Comparison of ENCODE assay signal across 37 cellular contexts in genomic region chr15:46894644-46895043, GRCh38.
A peak's percentile ranks its signal among the peaks of the same experiment; 100 is the strongest.
DNase-seq lines count a peak whose midpoint lies in the region; ATAC-seq, FAIRE-seq and TF ChIP-seq lines count a peak whose summit lies in the region.
"Had no signal": no experiment of that assay in that cellular context is flagged by ENCODE, and none has a peak within 500 bp of the region (broad histone marks: within the 10 kb centered on the region; RNA-seq: fewer than 3 reads in every experiment).

No MANE protein-coding gene starts in this region.

- H3K36me3 Mint-ChIP-seq in chondrocyte (ENCODE audit: low read depth), result no peaks in the 10 kb centered on the region
- no peaks in the 10 kb centered on the region for H3K36me3 Mint-ChIP-seq in activated CD8-positive, alpha-beta T cell treated with anti-CD3 and anti-CD28 coated beads, Interleukin-2, amount 10 ng/mL, durations not matched to agents 7 days and 5 days (ENCODE audit: low read depth)
- H3K36me3 Mint-ChIP-seq: CD14-positive monocyte; CD4-positive, alpha-beta memory T cell; CD4-positive, CD25-positive, alpha-beta regulatory T cell; CD8-positive, alpha-beta memory T cell; CD8-positive, alpha-beta T cell had no signal

- H2AFZ ChIP-seq in trophoblast cell (ENCODE audit: insufficient read depth, low read length, poor library complexity) (no peak overlapping the region), osteoblast (ENCODE audit: low read length) (no peak overlapping the region)

- H3K4me3 Mint-ChIP-seq in chondrocyte (ENCODE audit: unreplicated experiment), result no peak overlapping the region
- H3K4me3 Mint-ChIP-seq in activated CD8-positive, alpha-beta T cell treated with anti-CD3 and anti-CD28 coated beads, Interleukin-2, amount 10 ng/mL, durations not matched to agents 7 days and 5 days, result no peak overlapping the region
- H3K4me3 Mint-ChIP-seq: B cell; CD14-positive monocyte; CD4-positive, alpha-beta memory T cell; CD4-positive, alpha-beta T cell; CD4-positive, CD25-positive, alpha-beta regulatory T cell; CD8-positive, alpha-beta memory T cell; CD8-positive, alpha-beta T cell had no signal

- H3K14ac ChIP-seq in trophoblast cell (ENCODE audit: low read length), result no peak overlapping the region

- peak overlapping the region; percentile 35 for H4K8ac ChIP-seq in trophoblast cell (ENCODE audit: low read depth, low read length)

- POLR2A ChIA-PET in activated CD8-positive, alpha-beta T cell treated with anti-CD3 and anti-CD28 coated beads, Interleukin-2, amount 10 ng/mL, durations not matched to agents 7 days and 5 days (lab: Charles Lee), result no interaction called here

- no peak for ATAC-seq in RWPE2 (ENCODE audit: low read depth)
- no peak for ATAC-seq in HG03342 (IDR thresholded peaks at IDR 0.05; ENCODE audit: unreplicated experiment)
- no peak for ATAC-seq in activated CD8-positive, alpha-beta T cell treated with anti-CD3 and anti-CD28 coated beads, Interleukin-2, amount 10 ng/mL, durations not matched to agents 7 days and 5 days
- ATAC-seq: A549; CD8-positive, alpha-beta T cell had no signal

- H3K18ac ChIP-seq in trophoblast cell (ENCODE audit: low read length), result no peak overlapping the region

- no peak overlapping the region for H3K4me3 ChIP-seq in RWPE2 (ENCODE audit: severe bottlenecking)
- H3K4me3 ChIP-seq in kidney (ENCODE audit: low read length in 2 of 2), result no peak overlapping the region
- H3K4me3 ChIP-seq in trophoblast cell (ENCODE audit: low read depth, low read length), result no peak overlapping the region
- H3K4me3 ChIP-seq in osteoblast (ENCODE audit: insufficient read depth, low read length), result no peak overlapping the region
- H3K4me3 ChIP-seq: A549; BLaER1; BLaER1 treated with 17β-estradiol and CSF1 and Interleukin-3, amounts not matched to agents 10 nM and 100 nM had no signal

- peak overlapping the region; percentile 71 for H2AK5ac ChIP-seq in trophoblast cell (ENCODE audit: low read length)

- peaks cover 2% of the 10 kb centered on the region for H3K27me3 ChIP-seq in RWPE2 (ENCODE audit: insufficient read depth, poor library complexity, severe bottlenecking)
- H3K27me3 ChIP-seq in trophoblast cell (ENCODE audit: insufficient read depth, low read length), result no peaks in the 10 kb centered on the region
- H3K27me3 ChIP-seq in osteoblast (ENCODE audit: insufficient read depth, low read length), result no peaks in the 10 kb centered on the region
- H3K27me3 ChIP-seq: BE2C; BLaER1; BLaER1 treated with 17β-estradiol and CSF1 and Interleukin-3, amounts not matched to agents 10 nM and 100 nM had no signal

- no peak for FAIRE-seq in kidney (lab: Jason Lieb, UNC)
- FAIRE-seq: A204.1, A549, D721Med had no signal

- H3K36me3 ChIP-seq in RWPE2 (ENCODE audit: low read depth) (no peaks in the 10 kb centered on the region), kidney (ENCODE audit: control insufficient read depth in 1 of 2, insufficient read depth in 2 of 2, low read length in 2 of 2) (no peaks in the 10 kb centered on the region), trophoblast cell (ENCODE audit: control insufficient read depth in 1 of 2, insufficient read depth in 2 of 2, low read length in 2 of 2) (no peaks in the 10 kb centered on the region), osteoblast (ENCODE audit: insufficient read depth, low read length) (no peaks in the 10 kb centered on the region)
- H3K36me3 ChIP-seq: BE2C; BLaER1; BLaER1 treated with 17β-estradiol and CSF1 and Interleukin-3, amounts not matched to agents 10 nM and 100 nM had no signal

- no peak overlapping the region for H2BK5ac ChIP-seq in trophoblast cell (ENCODE audit: low read depth, low read length, poor library complexity)

- peaks cover 5% of the 10 kb centered on the region for H3K79me1 ChIP-seq in trophoblast cell (ENCODE audit: low read length)

- H3K9me3 Mint-ChIP-seq in chondrocyte (ENCODE audit: low read depth), result peaks cover 4% of the 10 kb centered on the region
- peaks cover 16% of the 10 kb centered on the region for H3K9me3 Mint-ChIP-seq in activated CD8-positive, alpha-beta T cell treated with anti-CD3 and anti-CD28 coated beads, Interleukin-2, amount 10 ng/mL, durations not matched to agents 7 days and 5 days (ENCODE audit: insufficient read depth)

- H3K4me2 ChIP-seq in trophoblast cell (ENCODE audit: low read length), result no peak overlapping the region
- no peak overlapping the region for H3K4me2 ChIP-seq in osteoblast (ENCODE audit: insufficient read depth, low read length)
- H3K4me2 ChIP-seq: A549; BLaER1; BLaER1 treated with 17β-estradiol and CSF1 and Interleukin-3, amounts not matched to agents 10 nM and 100 nM had no signal

- H3K9ac ChIP-seq in kidney (ENCODE audit: low read length in 2 of 2) (no peak overlapping the region), trophoblast cell (ENCODE audit: low read length) (no peak overlapping the region)
- H3K9ac ChIP-seq: BLaER1; BLaER1 treated with 17β-estradiol and CSF1 and Interleukin-3, amounts not matched to agents 10 nM and 100 nM had no signal

- H3K4me1 ChIP-seq in RWPE2 (ENCODE audit: insufficient read depth, poor library complexity, severe bottlenecking), result peaks cover 16% of the 10 kb centered on the region
- no peaks in the 10 kb centered on the region for H3K4me1 ChIP-seq in kidney (ENCODE audit: control insufficient read depth in 1 of 2, insufficient read depth in 1 of 2, low read depth in 1 of 2, low read length in 2 of 2)
- peaks cover 0 to 2% of the 10 kb centered on the region in 2 experiments for H3K4me1 ChIP-seq in trophoblast cell (ENCODE audit: control insufficient read depth in 1 of 2, insufficient read depth in 2 of 2, low read length in 2 of 2)
- H3K4me1 ChIP-seq in osteoblast (ENCODE audit: insufficient read depth, low read length), result no peaks in the 10 kb centered on the region
- H3K4me1 ChIP-seq: A549; BE2C; BLaER1; BLaER1 treated with 17β-estradiol and CSF1 and Interleukin-3, amounts not matched to agents 10 nM and 100 nM had no signal

- no peak overlapping the region for H3K27ac Mint-ChIP-seq in chondrocyte (ENCODE audit: unreplicated experiment)
- H3K27ac Mint-ChIP-seq in activated CD8-positive, alpha-beta T cell treated with anti-CD3 and anti-CD28 coated beads, Interleukin-2, amount 10 ng/mL, durations not matched to agents 7 days and 5 days, result no peak overlapping the region
- H3K27ac Mint-ChIP-seq: B cell; CD14-positive monocyte; CD4-positive, alpha-beta memory T cell; CD4-positive, alpha-beta T cell; CD4-positive, CD25-positive, alpha-beta regulatory T cell; CD8-positive, alpha-beta T cell had no signal

- no peak overlapping the region for H3K23ac ChIP-seq in trophoblast cell (ENCODE audit: low read length)

- H2BK12ac ChIP-seq in trophoblast cell (ENCODE audit: low read length), result peak overlapping the region; percentile 11

- no CpG with 5 or more reads among the region's 10 CpGs for WGBS in trophoblast cell (ENCODE audit: extremely low coverage, insufficient coverage, insufficient read length)

- H4K20me1 ChIP-seq in osteoblast (ENCODE audit: insufficient read depth, low read length), result no peaks in the 10 kb centered on the region
- H4K20me1 ChIP-seq: BLaER1; BLaER1 treated with 17β-estradiol and CSF1 and Interleukin-3, amounts not matched to agents 10 nM and 100 nM had no signal

- no peak for TF ChIP-seq CTCF in RWPE2 (IDR thresholded peaks at IDR 0.05; ENCODE audit: poor library complexity, severe bottlenecking)
- no peak for TF ChIP-seq CTCF in chondrocyte (IDR thresholded peaks at IDR 0.05)
- no peak for TF ChIP-seq CTCF in kidney (IDR thresholded peaks at IDR 0.05; ENCODE audit: borderline replicate concordance, extremely low read depth, insufficient read depth)
- TF ChIP-seq CTCF in osteoblast (IDR thresholded peaks at IDR 0.05; ENCODE audit: extremely low read depth, low read depth, low read length), result no peak

- no peak overlapping the region for H2BK120ac ChIP-seq in trophoblast cell (ENCODE audit: insufficient read depth, low read length, poor library complexity)

- no peak overlapping the region for H3K27ac ChIP-seq in RWPE2 (ENCODE audit: poor library complexity, severe bottlenecking)
- no peak overlapping the region for H3K27ac ChIP-seq in kidney (ENCODE audit: low read depth in 2 of 2, low read length in 2 of 2)
- H3K27ac ChIP-seq in trophoblast cell (ENCODE audit: low read depth, low read length), result no peak overlapping the region
- no peak overlapping the region for H3K27ac ChIP-seq in osteoblast (ENCODE audit: low read depth, low read length)
- H3K27ac ChIP-seq: 22Rv1; A549; BLaER1; BLaER1 treated with 17β-estradiol and CSF1 and Interleukin-3, amounts not matched to agents 10 nM and 100 nM; C4-2B had no signal

- intact Hi-C loops in kidney (cut with DNase I), result no loop called here

- CTCF ChIA-PET in activated CD8-positive, alpha-beta T cell treated with anti-CD3 and anti-CD28 coated beads, Interleukin-2, amount 10 ng/mL, durations not matched to agents 7 days and 5 days (lab: Charles Lee), result interaction anchor here (0.7 kb wide), 1 partner anchor 1530 kb away, joined by 3 read pairs; no protein-coding TSS in a partner anchor

- H4K91ac ChIP-seq in trophoblast cell (ENCODE audit: low read depth, low read length), result peak overlapping the region; percentile 13

- H3K4ac ChIP-seq in trophoblast cell (ENCODE audit: low read depth, low read length), result no peak overlapping the region

- H3K27me3 Mint-ChIP-seq in chondrocyte (ENCODE audit: low read depth), result no peaks in the 10 kb centered on the region
- H3K27me3 Mint-ChIP-seq in activated CD8-positive, alpha-beta T cell treated with anti-CD3 and anti-CD28 coated beads, Interleukin-2, amount 10 ng/mL, durations not matched to agents 7 days and 5 days (ENCODE audit: low read depth), result no peaks in the 10 kb centered on the region
- H3K27me3 Mint-ChIP-seq: B cell; CD4-positive, alpha-beta memory T cell; CD4-positive, alpha-beta T cell; CD4-positive, CD25-positive, alpha-beta regulatory T cell; CD8-positive, alpha-beta memory T cell had no signal

- H3K4me1 Mint-ChIP-seq in chondrocyte (ENCODE audit: low read depth), result no peaks in the 10 kb centered on the region
- H3K4me1 Mint-ChIP-seq in activated CD8-positive, alpha-beta T cell treated with anti-CD3 and anti-CD28 coated beads, Interleukin-2, amount 10 ng/mL, durations not matched to agents 7 days and 5 days (ENCODE audit: low read depth), result no peaks in the 10 kb centered on the region
- H3K4me1 Mint-ChIP-seq: B cell; CD14-positive monocyte; CD4-positive, alpha-beta memory T cell; CD4-positive, CD25-positive, alpha-beta regulatory T cell; CD8-positive, alpha-beta memory T cell had no signal

- H4K12ac ChIP-seq in trophoblast cell (ENCODE audit: low read depth, low read length), result no peak overlapping the region

- H3K9me3 ChIP-seq in RWPE2 (ENCODE audit: severe bottlenecking), result no peaks in the 10 kb centered on the region
- H3K9me3 ChIP-seq in kidney (ENCODE audit: control insufficient read depth in 1 of 2, low read length in 2 of 2), result no peaks in the 10 kb centered on the region
- H3K9me3 ChIP-seq in trophoblast cell (ENCODE audit: insufficient read depth, low read depth, low read length), result no peaks in the 10 kb centered on the region
- no peaks in the 10 kb centered on the region for H3K9me3 ChIP-seq in osteoblast (ENCODE audit: low read depth, low read length)
- H3K9me3 ChIP-seq: A549, BE2C, BLaER1 had no signal

- peak; percentile 34 for DNase-seq in RWPE2 (ENCODE audit: low spot score)
- peak; percentile 47 for DNase-seq in chondrocyte (ENCODE audit: low spot score)
- peak; percentile 47 for DNase-seq in kidney
- no peak for DNase-seq in trophoblast cell
- no peak for DNase-seq in osteoblast (ENCODE audit: insufficient read length, low spot score, missing footprints)
- DNase-seq in activated naive CD4-positive, alpha-beta T cell treated with anti-CD3 and anti-CD28 coated beads, Interleukin-2, amount 50 U/mL, for 16 hours, result no peak
- DNase-seq in activated CD8-positive, alpha-beta T cell treated with anti-CD3 and anti-CD28 coated beads, Interleukin-2, amount 10 ng/mL, durations not matched to agents 7 days and 5 days, result no peak
- DNase-seq: 8988T; ACHN; AML-193; BE2C; C1 segment of cervical spinal cord; Caco-2; Calu3; CD4-positive, alpha-beta memory T cell; CD4-positive, alpha-beta T cell; CD4-positive, CD25-positive, alpha-beta regulatory T cell; CD8-positive, alpha-beta memory T cell; CD8-positive, alpha-beta T cell; COR-L47; DMS 273 treated with DMSO at 0.1 percent for 48 hours; DMS153; DMS53; DMS79; DMS79 treated with DMSO at 0.1 percent for 48 hours; DND-41; EL had no signal

- no peaks in the 10 kb centered on the region for H3K79me2 ChIP-seq in trophoblast cell (ENCODE audit: control insufficient read depth, insufficient read depth, low read length, poor library complexity)
- H3K79me2 ChIP-seq in osteoblast (ENCODE audit: insufficient read depth, low read length), result no peaks in the 10 kb centered on the region

Comparison
In these comparisons a context has a peak if more than half of its experiments do, and no peak if none do; other contexts are left out.
1. DNase-seq: peak in RWPE2 (single experiment), chondrocyte (single experiment) and kidney (single experiment); none in trophoblast cell (0 of 2), osteoblast (single experiment), activated naive CD4-positive, alpha-beta T cell treated with anti-CD3 and anti-CD28 coated beads, Interleukin-2, amount 50 U/mL, for 16 hours (single experiment) and activated CD8-positive, alpha-beta T cell treated with anti-CD3 and anti-CD28 coated beads, Interleukin-2, amount 10 ng/mL, durations not matched to agents 7 days and 5 days (single experiment).